7 cellular contexts compared by ENCODE assay signal in genomic region chr4:1199556-1200331, GRCh38. TPM values are rescaled to one million over a fixed set of nuclear protein-coding genes. Genes with fewer than 3 reads are reported as not detected.
DNase-seq lines count a peak whose midpoint lies in the region; ATAC-seq lines count a peak whose summit lies in the region.

No MANE protein-coding gene starts in this region.

- H3K9me3 Mint-ChIP-seq in IgD-negative memory B cell, result peaks cover 0 to 3% (median 0%) of the 10 kb centered on the region in 3 donors
- no peaks in the 10 kb centered on the region for H3K9me3 Mint-ChIP-seq in activated T-cell treated with anti-CD3 and anti-CD28 coated beads, Interleukin-2, amount 50 U/mL, for 24 hours
- no peaks in the 10 kb centered on the region for H3K9me3 Mint-ChIP-seq in stimulated activated naive CD8-positive, alpha-beta T cell treated with anti-CD3 and anti-CD28 coated beads, Interleukin-15, amount 100 ng/mL, for 72 hours

- H3K9me3 ChIP-seq in right cardiac atrium (ENCODE audit: control insufficient read depth, low read length), result no peaks in the 10 kb centered on the region

- WGBS in right cardiac atrium, result 75% methylated on average over 27 of the region's 27 CpGs

- intact Hi-C loops in right cardiac atrium (cut with DNase I), result no loop called here

- no peaks in the 10 kb centered on the region for H3K4me1 ChIP-seq in right cardiac atrium (ENCODE audit: control insufficient read depth, insufficient read depth, low read length)

- peaks cover 15 to 21% (median 20%) of the 10 kb centered on the region in 3 donors for H3K4me1 Mint-ChIP-seq in IgD-negative memory B cell
- peaks cover 50% of the 10 kb centered on the region for H3K4me1 Mint-ChIP-seq in activated T-cell treated with anti-CD3 and anti-CD28 coated beads, Interleukin-2, amount 50 U/mL, for 24 hours (ENCODE audit: low read depth)
- H3K4me1 Mint-ChIP-seq in stimulated activated naive CD8-positive, alpha-beta T cell treated with anti-CD3 and anti-CD28 coated beads, Interleukin-15, amount 100 ng/mL, for 72 hours, result peaks cover 54% of the 10 kb centered on the region

- ATAC-seq in right cardiac atrium (no peak), HG02852 (IDR thresholded peaks at IDR 0.05; ENCODE audit: unreplicated experiment) (no peak)
- no peak for ATAC-seq in stimulated activated naive CD8-positive, alpha-beta T cell treated with anti-CD3 and anti-CD28 coated beads, Interleukin-15, amount 100 ng/mL, for 72 hours

- no peak overlapping the region for H3K27ac ChIP-seq in right cardiac atrium (ENCODE audit: low read length)

- peak; percentile 21 for DNase-seq in activated T-cell treated with anti-CD3 and anti-CD28 coated beads, Interleukin-2, amount 50 U/mL, for 24 hours
- peak in 2 of 3 donors; percentile 44 to 51 for DNase-seq in right cardiac atrium
- no peak for DNase-seq in stimulated activated naive CD8-positive, alpha-beta T cell treated with anti-CD3 and anti-CD28 coated beads, Interleukin-15, amount 100 ng/mL, for 72 hours
- no peak for DNase-seq in effector CD8-positive, alpha-beta T cell (lab: John Stamatoyannopoulos, UW)
- no peak for DNase-seq in CD1c-positive myeloid dendritic cell (ENCODE audit: extremely low spot score)

- no peak overlapping the region for H3K4me3 ChIP-seq in right cardiac atrium (ENCODE audit: low read length)

- peak overlapping the region in 3 of 4 donors; percentile 25 to 37 (median 28) for H3K4me3 Mint-ChIP-seq in IgD-negative memory B cell
- H3K4me3 Mint-ChIP-seq in activated T-cell treated with anti-CD3 and anti-CD28 coated beads, Interleukin-2, amount 50 U/mL, for 24 hours, result peak overlapping the region; percentile 69
- H3K4me3 Mint-ChIP-seq in stimulated activated naive CD8-positive, alpha-beta T cell treated with anti-CD3 and anti-CD28 coated beads, Interleukin-15, amount 100 ng/mL, for 72 hours, result peak overlapping the region; percentile 85

- no peaks in the 10 kb centered on the region for H3K27me3 ChIP-seq in right cardiac atrium (ENCODE audit: control insufficient read depth, insufficient read depth)

- H3K36me3 Mint-ChIP-seq in IgD-negative memory B cell, result no peaks in the 10 kb centered on the region
- H3K36me3 Mint-ChIP-seq in activated T-cell treated with anti-CD3 and anti-CD28 coated beads, Interleukin-2, amount 50 U/mL, for 24 hours (ENCODE audit: low read depth), result peaks cover 10% of the 10 kb centered on the region

- peaks cover 5% of the 10 kb centered on the region for H3K27me3 Mint-ChIP-seq in IgD-negative memory B cell
- H3K27me3 Mint-ChIP-seq in activated T-cell treated with anti-CD3 and anti-CD28 coated beads, Interleukin-2, amount 50 U/mL, for 24 hours, result no peaks in the 10 kb centered on the region
- H3K27me3 Mint-ChIP-seq in stimulated activated naive CD8-positive, alpha-beta T cell treated with anti-CD3 and anti-CD28 coated beads, Interleukin-15, amount 100 ng/mL, for 72 hours, result no peaks in the 10 kb centered on the region

- no peak overlapping the region for H3K27ac Mint-ChIP-seq in IgD-negative memory B cell
- peak overlapping the region; percentile 29 for H3K27ac Mint-ChIP-seq in activated T-cell treated with anti-CD3 and anti-CD28 coated beads, Interleukin-2, amount 50 U/mL, for 24 hours
- no peak overlapping the region for H3K27ac Mint-ChIP-seq in stimulated activated naive CD8-positive, alpha-beta T cell treated with anti-CD3 and anti-CD28 coated beads, Interleukin-15, amount 100 ng/mL, for 72 hours

RNA-seq across cellular contexts. Expression of gene SPON2, which starts 27.4 kb away (rescaled TPM):
- polyA plus RNA-seq in IgD-negative memory B cell, result 8.6 TPM
- 10 to 100 TPM; 12.2 to 27.4 (median 14.2) TPM for total RNA-seq in right cardiac atrium
- polyA plus RNA-seq in right cardiac atrium, result 9.6 TPM

RNA-seq across cellular contexts. Expression of gene CTBP1, which starts 49.2 kb away (rescaled TPM):
- polyA plus RNA-seq in IgD-negative memory B cell (36.5 TPM), right cardiac atrium (119 TPM)
- 100 to 1,000 TPM; 123 to 145 (median 134) TPM for total RNA-seq in right cardiac atrium

Comparison
In these comparisons a context has a peak if more than half of its experiments do, and no peak if none do; other contexts are left out.
1. H3K4me3 Mint-ChIP-seq: peak in every context shown above with its lines; median percentile 85 in stimulated activated naive CD8-positive, alpha-beta T cell treated with anti-CD3 and anti-CD28 coated beads, Interleukin-15, amount 100 ng/mL, for 72 hours; 69 in activated T-cell treated with anti-CD3 and anti-CD28 coated beads, Interleukin-2, amount 50 U/mL, for 24 hours; 28 in IgD-negative memory B cell.
2. DNase-seq: peak in activated T-cell treated with anti-CD3 and anti-CD28 coated beads, Interleukin-2, amount 50 U/mL, for 24 hours (single experiment) and right cardiac atrium (2 of 3); none in stimulated activated naive CD8-positive, alpha-beta T cell treated with anti-CD3 and anti-CD28 coated beads, Interleukin-15, amount 100 ng/mL, for 72 hours (0 of 2), effector CD8-positive, alpha-beta T cell (single experiment) and CD1c-positive myeloid dendritic cell (single experiment).